ENCODE assay signal across 10 cellular contexts in the genomic region with DNA sequence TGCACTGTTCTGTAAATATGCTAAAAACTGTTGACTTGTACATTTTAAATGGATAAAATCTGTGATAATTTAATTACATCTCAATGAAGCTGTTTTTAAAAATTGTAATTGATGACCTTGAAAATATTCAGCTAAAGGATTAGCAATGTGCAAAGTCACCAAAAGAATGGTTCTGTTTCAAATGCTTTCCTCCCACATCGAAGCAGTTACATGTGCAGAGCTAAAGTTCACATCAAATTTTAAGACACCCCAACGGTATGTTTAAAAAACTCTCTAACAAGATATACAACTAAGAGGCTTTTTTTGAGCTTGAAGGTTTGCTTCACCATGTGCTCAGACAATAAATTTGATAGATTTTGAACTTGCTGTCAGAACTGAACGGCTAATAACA.
DNase-seq lines count a peak whose midpoint lies in the region; ATAC-seq and TF ChIP-seq lines count a peak whose summit lies in the region.
"Had no signal": no experiment of that assay in that cellular context is flagged by ENCODE, and none has a peak within 500 bp of the region (broad histone marks: within the 10 kb centered on the region; RNA-seq: fewer than 3 reads in every experiment).

No MANE protein-coding gene starts in this region.

- WGBS in prostate gland = 25% methylated on average over 3 of the region's 3 CpGs

- no peaks in the 10 kb centered on the region for H3K4me1 ChIP-seq in prostate gland (replicated peaks)

- H3K27me3 ChIP-seq in prostate gland (replicated peaks; ENCODE audit: insufficient read depth) = no peaks in the 10 kb centered on the region

- H3K4me3 Mint-ChIP-seq in activated T-cell treated with anti-CD3 and anti-CD28 coated beads, Interleukin-2, amount 50 U/mL, for 72 hours = peak overlapping the region; percentile 71 to 93
- H3K4me3 Mint-ChIP-seq in T-helper 2 cell treated with Interferon-gamma antibody and Interleukin-4, amounts not matched to agents 5 μg/mL and 100 μg/mL, for 36 hours = peak overlapping the region; percentile 69

- no peaks in the 10 kb centered on the region for H3K36me3 ChIP-seq in prostate gland

- no peaks in the 10 kb centered on the region for H3K9me3 ChIP-seq in prostate gland

- peak; percentile 50 to 54 for ATAC-seq in activated T-cell treated with anti-CD3 and anti-CD28 coated beads, Interleukin-2, amount 50 U/mL, for 72 hours (replicated peaks in 1 of 2)
- peak; percentile 24 for ATAC-seq in HG03025 (IDR thresholded peaks at IDR 0.05; ENCODE audit: low FRiP score, unreplicated experiment)
- peak; percentile 45 for ATAC-seq in stimulated activated naive CD8-positive, alpha-beta T cell treated with anti-CD3 and anti-CD28 coated beads, Interleukin-15, Interleukin-2, amounts not matched to agents 100 U/mL and 50 U/mL, for 24 hours

- no peaks in the 10 kb centered on the region for H3K36me3 Mint-ChIP-seq in activated T-cell treated with anti-CD3 and anti-CD28 coated beads, Interleukin-2, amount 50 U/mL, for 72 hours (ENCODE audit: insufficient read depth in 2 of 2)
- peaks cover 4% of the 10 kb centered on the region for H3K36me3 Mint-ChIP-seq in T-helper 2 cell treated with Interferon-gamma antibody and Interleukin-4, amounts not matched to agents 5 μg/mL and 100 μg/mL, for 36 hours (ENCODE audit: low read depth)

- no peak overlapping the region for H3K27ac Mint-ChIP-seq in activated T-cell treated with anti-CD3 and anti-CD28 coated beads, Interleukin-2, amount 50 U/mL, for 72 hours
- H3K27ac Mint-ChIP-seq in T-helper 2 cell treated with Interferon-gamma antibody and Interleukin-4, amounts not matched to agents 5 μg/mL and 100 μg/mL, for 36 hours = peak overlapping the region; percentile 88

- DNase-seq in activated T-cell treated with anti-CD3 and anti-CD28 coated beads, Interleukin-2, amount 50 U/mL, for 72 hours = no peak
- no peak for DNase-seq in activated T-cell treated with anti-CD3 and anti-CD28 coated beads for 4 hours
- no peak for DNase-seq in T-helper 2 cell treated with Interferon-gamma antibody and Interleukin-4, amounts not matched to agents 5 μg/mL and 100 μg/mL, for 36 hours (ENCODE audit: low spot score)
- no peak for DNase-seq in stimulated activated naive CD8-positive, alpha-beta T cell treated with anti-CD3 and anti-CD28 coated beads, Interleukin-15, Interleukin-2, amounts not matched to agents 100 U/mL and 50 U/mL, for 24 hours
- no peak for DNase-seq in caudate nucleus (lab: John Stamatoyannopoulos, UW)
- no peak for DNase-seq in prostate gland (ENCODE audit: low spot score)
- no peak for DNase-seq in NCI-H69 (lab: John Stamatoyannopoulos, UW)
- DNase-seq: central memory CD4-positive, alpha-beta T cell; NCI-H748 treated with DMSO at 0.1 percent for 48 hours had no signal

- H3K27ac ChIP-seq in caudate nucleus (ENCODE audit: low read depth, low read length) = no peak overlapping the region
- H3K27ac ChIP-seq in prostate gland = no peak overlapping the region

- intact Hi-C loops in prostate gland (cut with DNase I) = no loop called here

- H3K4me3 ChIP-seq in prostate gland = no peak overlapping the region

- H3K4me1 Mint-ChIP-seq in activated T-cell treated with anti-CD3 and anti-CD28 coated beads, Interleukin-2, amount 50 U/mL, for 72 hours (ENCODE audit: low read depth) = peaks cover 17% of the 10 kb centered on the region
- peaks cover 41% of the 10 kb centered on the region for H3K4me1 Mint-ChIP-seq in T-helper 2 cell treated with Interferon-gamma antibody and Interleukin-4, amounts not matched to agents 5 μg/mL and 100 μg/mL, for 36 hours (ENCODE audit: low read depth)

- peaks cover 22% of the 10 kb centered on the region for H3K27me3 Mint-ChIP-seq in activated T-cell treated with anti-CD3 and anti-CD28 coated beads, Interleukin-2, amount 50 U/mL, for 72 hours (ENCODE audit: low read depth)
- peaks cover 4% of the 10 kb centered on the region for H3K27me3 Mint-ChIP-seq in T-helper 2 cell treated with Interferon-gamma antibody and Interleukin-4, amounts not matched to agents 5 μg/mL and 100 μg/mL, for 36 hours (ENCODE audit: low read depth)

- no peak for TF ChIP-seq POLR2A in prostate gland (IDR thresholded peaks at IDR 0.05)

- H3K9me3 Mint-ChIP-seq in activated T-cell treated with anti-CD3 and anti-CD28 coated beads, Interleukin-2, amount 50 U/mL, for 72 hours = no peaks in the 10 kb centered on the region
- no peaks in the 10 kb centered on the region for H3K9me3 Mint-ChIP-seq in T-helper 2 cell treated with Interferon-gamma antibody and Interleukin-4, amounts not matched to agents 5 μg/mL and 100 μg/mL, for 36 hours

- TF ChIP-seq CTCF in prostate gland (IDR thresholded peaks at IDR 0.05) = no peak
